ENCODE assay signal across 10 cellular contexts in the genomic region with DNA sequence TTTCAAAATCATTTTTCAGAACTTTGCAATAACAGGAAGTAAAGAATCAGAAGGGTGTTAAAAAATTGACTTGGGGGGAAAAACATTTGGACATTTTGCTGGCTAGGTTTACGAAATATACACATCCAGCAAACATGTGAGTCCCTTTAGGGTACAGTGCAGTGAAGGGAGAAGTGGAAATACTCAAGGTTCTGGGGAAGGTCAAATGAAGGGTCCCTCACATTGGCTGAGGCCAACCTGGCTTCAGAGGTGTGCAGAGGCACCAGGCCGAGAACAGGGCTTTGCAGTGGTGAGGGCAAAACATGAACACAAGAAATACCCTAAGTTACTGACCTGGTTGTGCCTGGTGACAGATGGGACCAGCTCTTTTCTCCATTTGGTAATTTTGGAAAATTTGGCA. TPM values are rescaled to one million over a fixed set of nuclear protein-coding genes. Genes with fewer than 3 reads are reported as not detected.
DNase-seq lines count a peak whose midpoint lies in the region; ATAC-seq, FAIRE-seq and TF ChIP-seq lines count a peak whose summit lies in the region.
"Had no signal": no experiment of that assay in that cellular context is flagged by ENCODE, and none has a peak within 500 bp of the region (broad histone marks: within the 10 kb centered on the region; RNA-seq: fewer than 3 reads in every experiment).

No MANE protein-coding gene starts in this region.

- H3K36me3 Mint-ChIP-seq in osteocyte (ENCODE audit: unreplicated experiment), result peaks cover 14% of the 10 kb centered on the region

- H3K27me3 ChIP-seq in DND-41 (ENCODE audit: insufficient read depth, low read length, poor library complexity), result no peaks in the 10 kb centered on the region
- H3K27me3 ChIP-seq in GM12878 (replicated peaks in 1 of 2; ENCODE audit: control insufficient read depth in 2 of 2, insufficient read depth in 2 of 2, low read length in 1 of 2), result no peaks in the 10 kb centered on the region
- no peaks in the 10 kb centered on the region for H3K27me3 ChIP-seq in brain microvascular endothelial cell (replicated peaks)
- H3K27me3 ChIP-seq: vagina had no signal

- no peaks in the 10 kb centered on the region for H3K9me3 Mint-ChIP-seq in osteocyte (ENCODE audit: unreplicated experiment)

- H3K4me2 ChIP-seq in DND-41 (ENCODE audit: insufficient read depth, low read length) (peak overlapping the region; percentile 71), GM12878 (ENCODE audit: control insufficient read depth, insufficient read depth) (peak overlapping the region; percentile 77; the same call in 1 of the 2 replicates)

- H3K4me3 Mint-ChIP-seq in osteocyte (ENCODE audit: unreplicated experiment), result peak overlapping the region; percentile 38

- FAIRE-seq in GM12878 (lab: Jason Lieb, UNC), result no peak
- no peak for FAIRE-seq in H54 (lab: Jason Lieb, UNC)

- H3K4me1 Mint-ChIP-seq in osteocyte (ENCODE audit: unreplicated experiment), result peaks cover 32% of the 10 kb centered on the region

- H3K9me3 ChIP-seq in DND-41 (ENCODE audit: insufficient read depth, low read length, severe bottlenecking) (no peaks in the 10 kb centered on the region), GM12878 (replicated peaks; ENCODE audit: control insufficient read depth, insufficient read depth, low read length) (no peaks in the 10 kb centered on the region)
- H3K9me3 ChIP-seq: vagina had no signal

- peaks cover 38% of the 10 kb centered on the region for H3K4me1 ChIP-seq in DND-41 (ENCODE audit: insufficient read depth, low read length)
- peaks cover 6% of the 10 kb centered on the region for H3K4me1 ChIP-seq in GM12878 (ENCODE audit: control insufficient read depth, insufficient read depth, low read length)

- H3K9ac ChIP-seq in DND-41 (ENCODE audit: low read depth, low read length) (peak overlapping the region; percentile 93), GM12878 (ENCODE audit: control insufficient read depth, insufficient read depth, low read length) (peak overlapping the region; percentile 94)

- SMC1A ChIA-PET in GM12878 (lab: Charles Lee; ENCODE audit: uncharacterized antibody, unreplicated experiment), result interaction anchor here (0.7 to 2.0 kb wide), 10 partner anchors 10 to 61 kb away, joined by 3 to 11 read pairs (median 3); a partner anchor contains a TSS

- WGBS in GM12878 (ENCODE audit: insufficient coverage, insufficient replicate concordance, low lambda C conversion rate, missing lambda C conversion rate), result 97% methylated on average over 2 of the region's 2 CpGs

- no peaks in the 10 kb centered on the region for H3K27me3 Mint-ChIP-seq in osteocyte (ENCODE audit: unreplicated experiment)

- ATAC-seq in DND-41 (ENCODE audit: insufficient read depth, low read depth) (no peak), GM12878 (no peak)

- TF ChIP-seq CTCF in DND-41 (IDR thresholded peaks at IDR 0.05; ENCODE audit: borderline replicate concordance, extremely low read depth, low read length, poor library complexity, severe bottlenecking) (no peak), GM12878 (IDR thresholded peaks at IDR 0.05 in 2 of 3, conservative IDR thresholded peaks at IDR 0.05 in 1 of 3; ENCODE audit: control insufficient read depth in 2 of 3, extremely low read depth in 1 of 3, insufficient read depth in 1 of 3, low read depth in 3 of 3, low read length in 3 of 3) (no peak), osteocyte (IDR thresholded peaks at IDR 0.05) (no peak), brain microvascular endothelial cell (IDR thresholded peaks at IDR 0.05; ENCODE audit: low read depth, low read length, missing control alignments) (no peak)

- intact Hi-C loops in GM12878 (cut with micrococcal nuclease; ENCODE audit: unreplicated experiment), result loop anchor here (2.0 kb wide), 1 partner anchor 45 kb away; a partner anchor contains a TSS

- H3K27ac ChIP-seq in DND-41 (ENCODE audit: low read length) (peak overlapping the region; percentile 100), GM12878 (ENCODE audit: control insufficient read depth, insufficient read depth) (peak overlapping the region; percentile 97), brain microvascular endothelial cell (no peak overlapping the region)

- in situ Hi-C loops in GM12878 (cut with MboI) (no loop called here), brain microvascular endothelial cell (cut with HindIII; ENCODE audit: low pct_ligation_motif_present, low sequenced_read_pairs) (no loop called here)

- H3K36me3 ChIP-seq in DND-41 (ENCODE audit: insufficient read depth, low read length) (peaks cover 47% of the 10 kb centered on the region), GM12878 (ENCODE audit: control insufficient read depth in 2 of 2, insufficient read depth in 2 of 2, low read length in 1 of 2) (peaks cover 0 to 3% of the 10 kb centered on the region in 2 experiments; a peak in 3 of 4 replicates), brain microvascular endothelial cell (replicated peaks) (peaks cover 18% of the 10 kb centered on the region)
- H3K36me3 ChIP-seq: vagina had no signal

- CTCF ChIA-PET in GM12878 (lab: Yijun Ruan, JAX), result interaction anchor here (0.9 to 2.7 kb wide), 10 partner anchors 21 to 71 kb away, joined by 3 to 13 read pairs (median 4); no protein-coding TSS in a partner anchor

- BruUV-seq in GM12878 (replicated peaks; lab: Mats Ljungman, UMichigan), result no TSS peak

- H4K20me1 ChIP-seq in DND-41 (ENCODE audit: insufficient read depth, low read length), result no peaks in the 10 kb centered on the region
- H4K20me1 ChIP-seq in GM12878 (ENCODE audit: control insufficient read depth, insufficient read depth), result no peaks in the 10 kb centered on the region

- TF ChIP-seq RAD21 in GM12878 (IDR thresholded peaks at IDR 0.05; ENCODE audit: insufficient read depth, low read depth, low read length), result no peak

- POLR2A ChIA-PET in GM12878 (lab: Charles Lee), result interaction anchor here (0.7 to 4.0 kb wide), 6 partner anchors 9 to 55 kb away, joined by 3 to 39 read pairs (median 4); a partner anchor contains a TSS

- RAD21 ChIA-PET in GM12878 (lab: Charles Lee; ENCODE audit: unreplicated experiment), result interaction anchor here (1.0 to 3.5 kb wide), 4 partner anchors 32 to 63 kb away, joined by 3 to 24 read pairs (median 5); a partner anchor contains a TSS

- DNase-seq in DND-41, result no peak
- DNase-seq in MV-4-11 (lab: John Stamatoyannopoulos, UW), result peak; percentile 46
- DNase-seq in GM12878 (ENCODE audit: low read depth, low spot score), result no peak
- no peak for DNase-seq in osteocyte (ENCODE audit: extremely low spot score, unreplicated experiment)
- DNase-seq in SKM-1 treated with dmso at 0.1 percent for 144 hours (lab: John Stamatoyannopoulos, UW; ENCODE audit: unreplicated experiment), result no peak
- no peak for DNase-seq in brain microvascular endothelial cell
- DNase-seq in hypothalamus (lab: John Stamatoyannopoulos, UW), result no peak
- no peak for DNase-seq in H54 (ENCODE audit: insufficient read length, low spot score)
- DNase-seq: NCI-H226 had no signal

- H3K27ac Mint-ChIP-seq in osteocyte (ENCODE audit: unreplicated experiment), result peak overlapping the region; percentile 96

- no peak for TF ChIP-seq EP300 in GM12878 (IDR thresholded peaks at IDR 0.05; ENCODE audit: borderline replicate concordance in 1 of 2, control insufficient read depth in 1 of 2, low read depth in 2 of 2, low read length in 2 of 2)

- H3K79me2 ChIP-seq in DND-41 (ENCODE audit: insufficient read depth, low read length) (peaks cover 30% of the 10 kb centered on the region), GM12878 (ENCODE audit: control insufficient read depth, insufficient read depth, low read length) (peaks cover 24% of the 10 kb centered on the region)

- H2AFZ ChIP-seq in DND-41 (ENCODE audit: low read depth, low read length) (no peak overlapping the region), GM12878 (ENCODE audit: control insufficient read depth, low read depth, low read length) (no peak overlapping the region; the same call in 1 of the 2 replicates)

- no peak for TF ChIP-seq POLR2A in GM12878 (IDR thresholded peaks at IDR 0.05; ENCODE audit: low read depth, low read length)
- no peak for TF ChIP-seq POLR2A in H54 (IDR thresholded peaks at IDR 0.05; ENCODE audit: low read depth, low read length)

- H3K4me3 ChIP-seq in DND-41 (ENCODE audit: low read depth in 1 of 2, low read length in 2 of 2) (peak overlapping the region in 1 of 2 experiments; percentile 76; a peak in 1 of 4 replicates), GM12878 (no peak overlapping the region), brain microvascular endothelial cell (ENCODE audit: low read depth, low read length) (no peak overlapping the region)

RNA-seq across cellular contexts. Expression of a gene that starts 1.6 kb away (rescaled TPM):
- 73.1 and 73.8 TPM in 2 replicates for total RNA-seq in GM12878 (2013; cell fraction: nucleolus; rRNA removed)
- total RNA-seq in GM12878 (2014; rRNA removed) (35.1 and 38.2 TPM in 2 replicates), GM12878 (2014; rRNA removed; fragmentation: Illumina TruSeq; extraction: Trizol) (43.5 TPM in 2 replicates), GM12878 (2021) (40.0 and 42.6 TPM in 2 replicates), osteocyte (55.3 and 63.1 TPM in 2 replicates)
- polyA plus RNA-seq in GM12878 (2011; ENCODE audit: low read depth), result 36.7 TPM
- polyA plus RNA-seq in GM12878 (2011; rRNA removed) (43.1 and 56.7 TPM in 2 replicates), GM12878 (2014; fragmentation: Illumina TruSeq; extraction: Trizol) (61.5 and 66.9 TPM in 2 replicates), GM12878 (2014; fragmentation: Nextera tagmentation; extraction: Ambion mirVana) (10 to 100 TPM; 18.6 to 34.4 TPM), GM12878 (2014; rRNA removed) (47.7 and 58.6 TPM in 2 replicates), GM12878 (2016; fragmentation: Nextera tagmentation; extraction: Ambion mirVana) (10 to 100 TPM; 46.4 to 51.8 TPM)
- polyA plus RNA-seq in GM12878 (2011; cell fraction: cytosol; rRNA removed), result 26.0 and 30.5 TPM in 2 replicates
- polyA plus RNA-seq in GM12878 (2011; cell fraction: nucleus; rRNA removed), result 50.5 and 71.9 TPM in 2 replicates
- polyA plus RNA-seq in GM12878 (2012), result 43.3 and 48.8 TPM in 2 replicates
- 12.1 and 12.2 TPM in 2 replicates for polyA minus RNA-seq in GM12878 (2011; rRNA and poly(A)+ RNA removed)
- 6.5 TPM in 2 replicates for polyA minus RNA-seq in GM12878 (2011; cell fraction: cytosol; rRNA and poly(A)+ RNA removed)
- 15.5 and 27.9 TPM in 2 replicates for polyA minus RNA-seq in GM12878 (2011; cell fraction: nucleus; rRNA and poly(A)+ RNA removed)

RNA-seq across cellular contexts. Expression of a gene that starts 34.5 kb away (rescaled TPM):
- total RNA-seq in GM12878 (2013; cell fraction: nucleolus; rRNA removed), result 24.6 and 27.5 TPM in 2 replicates
- total RNA-seq in GM12878 (2014; rRNA removed), result 18.1 and 18.5 TPM in 2 replicates
- 15.7 and 15.8 TPM in 2 replicates for total RNA-seq in GM12878 (2014; rRNA removed; fragmentation: Illumina TruSeq; extraction: Trizol)
- 48.1 and 52.0 TPM in 2 replicates for total RNA-seq in GM12878 (2021)
- polyA plus RNA-seq in GM12878 (2011; ENCODE audit: low read depth), result 13.3 TPM
- 16.0 and 20.2 TPM in 2 replicates for polyA plus RNA-seq in GM12878 (2011; rRNA removed)
- 21.0 and 31.3 TPM in 2 replicates for polyA plus RNA-seq in GM12878 (2011; cell fraction: cytosol; rRNA removed)
- 36.9 and 45.2 TPM in 2 replicates for polyA plus RNA-seq in GM12878 (2011; cell fraction: nucleus; rRNA removed)
- polyA plus RNA-seq in GM12878 (2012), result 20.1 and 25.3 TPM in 2 replicates
- 54.8 and 57.8 TPM in 2 replicates for polyA plus RNA-seq in GM12878 (2014; fragmentation: Illumina TruSeq; extraction: Trizol)
- polyA plus RNA-seq in GM12878 (2014; fragmentation: Nextera tagmentation; extraction: Ambion mirVana), result 1 to 10 TPM; 1.1 to 2.8 TPM
- 27.3 and 27.5 TPM in 2 replicates for polyA plus RNA-seq in GM12878 (2014; rRNA removed)
- polyA plus RNA-seq in GM12878 (2016; fragmentation: Nextera tagmentation; extraction: Ambion mirVana), result 10 to 100 TPM; 39.6 to 39.8 TPM
- 11.8 and 13.0 TPM in 2 replicates for polyA minus RNA-seq in GM12878 (2011; rRNA and poly(A)+ RNA removed)
- 11.5 and 14.7 TPM in 2 replicates for polyA minus RNA-seq in GM12878 (2011; cell fraction: cytosol; rRNA and poly(A)+ RNA removed)
- 15.4 and 28.5 TPM in 2 replicates for polyA minus RNA-seq in GM12878 (2011; cell fraction: nucleus; rRNA and poly(A)+ RNA removed)
- total RNA-seq in osteocyte, result 22.4 and 23.2 TPM in 2 replicates

RNA-seq across cellular contexts. Expression of a gene that starts 45.1 kb away (rescaled TPM):
- total RNA-seq in GM12878 (2013; cell fraction: nucleolus; rRNA removed), result 257 and 266 TPM in 2 replicates
- total RNA-seq in GM12878 (2014; rRNA removed), result 19.8 and 24.2 TPM in 2 replicates
- 33.0 and 36.5 TPM in 2 replicates for total RNA-seq in GM12878 (2014; rRNA removed; fragmentation: Illumina TruSeq; extraction: Trizol)
- 45.7 and 45.9 TPM in 2 replicates for total RNA-seq in GM12878 (2021)
- polyA plus RNA-seq in GM12878 (2011; ENCODE audit: low read depth), result 27.6 TPM
- polyA plus RNA-seq in GM12878 (2011; rRNA removed), result 92.9 and 118 TPM in 2 replicates
- polyA plus RNA-seq in GM12878 (2011; cell fraction: cytosol; rRNA removed), result 34.9 and 36.9 TPM in 2 replicates
- polyA plus RNA-seq in GM12878 (2011; cell fraction: nucleus; rRNA removed), result 163 and 232 TPM in 2 replicates
- polyA plus RNA-seq in GM12878 (2012), result 36.2 and 53.9 TPM in 2 replicates
- polyA plus RNA-seq in GM12878 (2014; fragmentation: Illumina TruSeq; extraction: Trizol), result 56.1 and 65.6 TPM in 2 replicates
- polyA plus RNA-seq in GM12878 (2014; fragmentation: Nextera tagmentation; extraction: Ambion mirVana), result 10 to 100 TPM; 15.4 to 29.6 TPM
- polyA plus RNA-seq in GM12878 (2014; rRNA removed), result 44.8 and 53.6 TPM in 2 replicates
- 10 to 100 TPM; 27.6 to 29.7 TPM for polyA plus RNA-seq in GM12878 (2016; fragmentation: Nextera tagmentation; extraction: Ambion mirVana)
- 52.7 and 75.2 TPM in 2 replicates for polyA minus RNA-seq in GM12878 (2011; rRNA and poly(A)+ RNA removed)
- 15.9 and 17.6 TPM in 2 replicates for polyA minus RNA-seq in GM12878 (2011; cell fraction: cytosol; rRNA and poly(A)+ RNA removed)
- 69.9 and 85.2 TPM in 2 replicates for polyA minus RNA-seq in GM12878 (2011; cell fraction: nucleus; rRNA and poly(A)+ RNA removed)
- 72.6 and 73.7 TPM in 2 replicates for total RNA-seq in osteocyte
